ENCODE assay signal across 2 cellular contexts in the genomic region with DNA sequence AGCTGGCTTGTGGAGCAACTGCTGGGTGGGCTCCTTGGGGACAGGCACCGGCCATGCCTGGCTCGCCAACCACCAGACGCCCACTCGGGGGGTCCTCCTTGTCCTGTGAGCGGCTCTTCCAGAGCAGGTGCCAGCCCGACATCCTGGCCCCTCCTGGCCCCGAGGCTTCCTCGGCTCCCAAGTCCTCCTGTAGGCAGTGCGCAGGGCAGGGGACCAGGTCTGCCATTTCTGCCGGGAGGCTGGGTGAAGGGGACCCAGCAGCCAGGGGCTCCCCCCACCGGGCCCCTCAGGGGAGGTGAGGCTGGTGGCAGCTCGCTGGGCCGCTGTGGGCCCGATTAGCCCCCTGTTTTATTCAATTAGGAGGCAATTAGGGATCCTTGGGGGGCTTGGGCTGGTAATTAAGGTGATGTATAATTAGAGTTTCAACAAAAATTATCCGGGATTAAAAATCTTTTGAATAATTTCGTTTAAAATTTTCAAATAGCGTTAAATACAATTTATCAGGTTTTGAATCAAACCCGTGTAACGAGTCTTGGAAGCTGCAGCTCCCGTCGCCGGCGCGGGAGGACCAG.
TF ChIP-seq lines count a peak whose summit lies in the region.

No MANE protein-coding gene starts in this region.

TF ChIP-seq in H1, 55 proteins besides CTCF, POLR2A, EP300 and RAD21 (continues in another document):
- TF ChIP-seq TCF12 (IDR thresholded peaks at IDR 0.05; ENCODE audit: low read depth, low read length) (no peak), GTF2F1 (IDR thresholded peaks at IDR 0.05; ENCODE audit: borderline replicate concordance, low read depth, low read length) (no peak), BCL11A (IDR thresholded peaks at IDR 0.05; ENCODE audit: low read depth in 2 of 2, low read length in 2 of 2) (no peak), HDAC2 (IDR thresholded peaks at IDR 0.05; ENCODE audit: borderline replicate concordance in 1 of 2, low read depth in 2 of 2, low read length in 2 of 2) (no peak), CBX5 (IDR thresholded peaks at IDR 0.05; ENCODE audit: low read depth, low read length) (no peak), KDM1A (IDR thresholded peaks at IDR 0.05; ENCODE audit: borderline replicate concordance, low read length) (no peak), SRF (IDR thresholded peaks at IDR 0.05; ENCODE audit: low read depth, low read length) (no peak), EZH2 (IDR thresholded peaks at IDR 0.05; ENCODE audit: low read depth, low read length, severe bottlenecking) (peak; percentile 78), JUND (IDR thresholded peaks at IDR 0.05; ENCODE audit: low read length) (no peak), RNF2 (IDR thresholded peaks at IDR 0.05; ENCODE audit: borderline replicate concordance, low read depth, low read length, missing control alignments, poor library complexity, severe bottlenecking) (peak; percentile 80), SUZ12 (IDR thresholded peaks at IDR 0.05; ENCODE audit: low read length) (peak; percentile 79; the same call in 1 of the 2 replicates), SIN3A (conservative IDR thresholded peaks at IDR 0.05 in 1 of 2, IDR thresholded peaks at IDR 0.05 in 1 of 2; ENCODE audit: low read depth in 1 of 2, low read length in 2 of 2) (no peak), CBX8 (IDR thresholded peaks at IDR 0.05; ENCODE audit: borderline replicate concordance, low read depth, low read length) (peak; percentile 68; the same call in 1 of the 2 replicates), TAF7 (optimal IDR thresholded peaks at IDR 0.05; ENCODE audit: borderline replicate concordance, low read depth, low read length) (no peak), POLR2AphosphoS5 (IDR thresholded peaks at IDR 0.05; ENCODE audit: low read depth, low read length) (no peak), NRF1 (IDR thresholded peaks at IDR 0.05; ENCODE audit: low read depth, low read length) (no peak), TEAD4 (IDR thresholded peaks at IDR 0.05; ENCODE audit: low read depth, low read length) (no peak), ZNF274 (IDR thresholded peaks at IDR 0.05; ENCODE audit: borderline replicate concordance, extremely low read depth, low read length) (no peak)
- TF ChIP-seq, protein P1, sequence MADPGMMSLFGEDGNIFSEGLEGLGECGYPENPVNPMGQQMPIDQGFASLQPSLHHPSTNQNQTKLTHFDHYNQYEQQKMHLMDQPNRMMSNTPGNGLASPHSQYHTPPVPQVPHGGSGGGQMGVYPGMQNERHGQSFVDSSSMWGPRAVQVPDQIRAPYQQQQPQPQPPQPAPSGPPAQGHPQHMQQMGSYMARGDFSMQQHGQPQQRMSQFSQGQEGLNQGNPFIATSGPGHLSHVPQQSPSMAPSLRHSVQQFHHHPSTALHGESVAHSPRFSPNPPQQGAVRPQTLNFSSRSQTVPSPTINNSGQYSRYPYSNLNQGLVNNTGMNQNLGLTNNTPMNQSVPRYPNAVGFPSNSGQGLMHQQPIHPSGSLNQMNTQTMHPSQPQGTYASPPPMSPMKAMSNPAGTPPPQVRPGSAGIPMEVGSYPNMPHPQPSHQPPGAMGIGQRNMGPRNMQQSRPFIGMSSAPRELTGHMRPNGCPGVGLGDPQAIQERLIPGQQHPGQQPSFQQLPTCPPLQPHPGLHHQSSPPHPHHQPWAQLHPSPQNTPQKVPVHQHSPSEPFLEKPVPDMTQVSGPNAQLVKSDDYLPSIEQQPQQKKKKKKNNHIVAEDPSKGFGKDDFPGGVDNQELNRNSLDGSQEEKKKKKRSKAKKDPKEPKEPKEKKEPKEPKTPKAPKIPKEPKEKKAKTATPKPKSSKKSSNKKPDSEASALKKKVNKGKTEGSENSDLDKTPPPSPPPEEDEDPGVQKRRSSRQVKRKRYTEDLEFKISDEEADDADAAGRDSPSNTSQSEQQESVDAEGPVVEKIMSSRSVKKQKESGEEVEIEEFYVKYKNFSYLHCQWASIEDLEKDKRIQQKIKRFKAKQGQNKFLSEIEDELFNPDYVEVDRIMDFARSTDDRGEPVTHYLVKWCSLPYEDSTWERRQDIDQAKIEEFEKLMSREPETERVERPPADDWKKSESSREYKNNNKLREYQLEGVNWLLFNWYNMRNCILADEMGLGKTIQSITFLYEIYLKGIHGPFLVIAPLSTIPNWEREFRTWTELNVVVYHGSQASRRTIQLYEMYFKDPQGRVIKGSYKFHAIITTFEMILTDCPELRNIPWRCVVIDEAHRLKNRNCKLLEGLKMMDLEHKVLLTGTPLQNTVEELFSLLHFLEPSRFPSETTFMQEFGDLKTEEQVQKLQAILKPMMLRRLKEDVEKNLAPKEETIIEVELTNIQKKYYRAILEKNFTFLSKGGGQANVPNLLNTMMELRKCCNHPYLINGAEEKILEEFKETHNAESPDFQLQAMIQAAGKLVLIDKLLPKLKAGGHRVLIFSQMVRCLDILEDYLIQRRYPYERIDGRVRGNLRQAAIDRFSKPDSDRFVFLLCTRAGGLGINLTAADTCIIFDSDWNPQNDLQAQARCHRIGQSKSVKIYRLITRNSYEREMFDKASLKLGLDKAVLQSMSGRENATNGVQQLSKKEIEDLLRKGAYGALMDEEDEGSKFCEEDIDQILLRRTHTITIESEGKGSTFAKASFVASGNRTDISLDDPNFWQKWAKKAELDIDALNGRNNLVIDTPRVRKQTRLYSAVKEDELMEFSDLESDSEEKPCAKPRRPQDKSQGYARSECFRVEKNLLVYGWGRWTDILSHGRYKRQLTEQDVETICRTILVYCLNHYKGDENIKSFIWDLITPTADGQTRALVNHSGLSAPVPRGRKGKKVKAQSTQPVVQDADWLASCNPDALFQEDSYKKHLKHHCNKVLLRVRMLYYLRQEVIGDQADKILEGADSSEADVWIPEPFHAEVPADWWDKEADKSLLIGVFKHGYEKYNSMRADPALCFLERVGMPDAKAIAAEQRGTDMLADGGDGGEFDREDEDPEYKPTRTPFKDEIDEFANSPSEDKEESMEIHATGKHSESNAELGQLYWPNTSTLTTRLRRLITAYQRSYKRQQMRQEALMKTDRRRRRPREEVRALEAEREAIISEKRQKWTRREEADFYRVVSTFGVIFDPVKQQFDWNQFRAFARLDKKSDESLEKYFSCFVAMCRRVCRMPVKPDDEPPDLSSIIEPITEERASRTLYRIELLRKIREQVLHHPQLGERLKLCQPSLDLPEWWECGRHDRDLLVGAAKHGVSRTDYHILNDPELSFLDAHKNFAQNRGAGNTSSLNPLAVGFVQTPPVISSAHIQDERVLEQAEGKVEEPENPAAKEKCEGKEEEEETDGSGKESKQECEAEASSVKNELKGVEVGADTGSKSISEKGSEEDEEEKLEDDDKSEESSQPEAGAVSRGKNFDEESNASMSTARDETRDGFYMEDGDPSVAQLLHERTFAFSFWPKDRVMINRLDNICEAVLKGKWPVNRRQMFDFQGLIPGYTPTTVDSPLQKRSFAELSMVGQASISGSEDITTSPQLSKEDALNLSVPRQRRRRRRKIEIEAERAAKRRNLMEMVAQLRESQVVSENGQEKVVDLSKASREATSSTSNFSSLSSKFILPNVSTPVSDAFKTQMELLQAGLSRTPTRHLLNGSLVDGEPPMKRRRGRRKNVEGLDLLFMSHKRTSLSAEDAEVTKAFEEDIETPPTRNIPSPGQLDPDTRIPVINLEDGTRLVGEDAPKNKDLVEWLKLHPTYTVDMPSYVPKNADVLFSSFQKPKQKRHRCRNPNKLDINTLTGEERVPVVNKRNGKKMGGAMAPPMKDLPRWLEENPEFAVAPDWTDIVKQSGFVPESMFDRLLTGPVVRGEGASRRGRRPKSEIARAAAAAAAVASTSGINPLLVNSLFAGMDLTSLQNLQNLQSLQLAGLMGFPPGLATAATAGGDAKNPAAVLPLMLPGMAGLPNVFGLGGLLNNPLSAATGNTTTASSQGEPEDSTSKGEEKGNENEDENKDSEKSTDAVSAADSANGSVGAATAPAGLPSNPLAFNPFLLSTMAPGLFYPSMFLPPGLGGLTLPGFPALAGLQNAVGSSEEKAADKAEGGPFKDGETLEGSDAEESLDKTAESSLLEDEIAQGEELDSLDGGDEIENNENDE (IDR thresholded peaks at IDR 0.05; ENCODE audit: insufficient replicate concordance, low read length) = no peak

TF ChIP-seq in neural cell, 6 proteins besides CTCF, POLR2A, EP300 and RAD21:
- no peak for TF ChIP-seq TAF1 (IDR thresholded peaks at IDR 0.05; ENCODE audit: low read depth)
- TF ChIP-seq POLR2AphosphoS5 (IDR thresholded peaks at IDR 0.05) = no peak
- TF ChIP-seq MXI1 (conservative IDR thresholded peaks at IDR 0.05; ENCODE audit: poor library complexity, severe bottlenecking) = no peak
- TF ChIP-seq EZH2 (IDR thresholded peaks at IDR 0.05; ENCODE audit: borderline replicate concordance, insufficient read depth, low read length, poor library complexity, severe bottlenecking) = no peak
- TF ChIP-seq, protein P2, sequence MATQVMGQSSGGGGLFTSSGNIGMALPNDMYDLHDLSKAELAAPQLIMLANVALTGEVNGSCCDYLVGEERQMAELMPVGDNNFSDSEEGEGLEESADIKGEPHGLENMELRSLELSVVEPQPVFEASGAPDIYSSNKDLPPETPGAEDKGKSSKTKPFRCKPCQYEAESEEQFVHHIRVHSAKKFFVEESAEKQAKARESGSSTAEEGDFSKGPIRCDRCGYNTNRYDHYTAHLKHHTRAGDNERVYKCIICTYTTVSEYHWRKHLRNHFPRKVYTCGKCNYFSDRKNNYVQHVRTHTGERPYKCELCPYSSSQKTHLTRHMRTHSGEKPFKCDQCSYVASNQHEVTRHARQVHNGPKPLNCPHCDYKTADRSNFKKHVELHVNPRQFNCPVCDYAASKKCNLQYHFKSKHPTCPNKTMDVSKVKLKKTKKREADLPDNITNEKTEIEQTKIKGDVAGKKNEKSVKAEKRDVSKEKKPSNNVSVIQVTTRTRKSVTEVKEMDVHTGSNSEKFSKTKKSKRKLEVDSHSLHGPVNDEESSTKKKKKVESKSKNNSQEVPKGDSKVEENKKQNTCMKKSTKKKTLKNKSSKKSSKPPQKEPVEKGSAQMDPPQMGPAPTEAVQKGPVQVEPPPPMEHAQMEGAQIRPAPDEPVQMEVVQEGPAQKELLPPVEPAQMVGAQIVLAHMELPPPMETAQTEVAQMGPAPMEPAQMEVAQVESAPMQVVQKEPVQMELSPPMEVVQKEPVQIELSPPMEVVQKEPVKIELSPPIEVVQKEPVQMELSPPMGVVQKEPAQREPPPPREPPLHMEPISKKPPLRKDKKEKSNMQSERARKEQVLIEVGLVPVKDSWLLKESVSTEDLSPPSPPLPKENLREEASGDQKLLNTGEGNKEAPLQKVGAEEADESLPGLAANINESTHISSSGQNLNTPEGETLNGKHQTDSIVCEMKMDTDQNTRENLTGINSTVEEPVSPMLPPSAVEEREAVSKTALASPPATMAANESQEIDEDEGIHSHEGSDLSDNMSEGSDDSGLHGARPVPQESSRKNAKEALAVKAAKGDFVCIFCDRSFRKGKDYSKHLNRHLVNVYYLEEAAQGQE (IDR thresholded peaks at IDR 0.05; ENCODE audit: borderline replicate concordance) = no peak
- no peak for TF ChIP-seq SMC3 (conservative IDR thresholded peaks at IDR 0.05; ENCODE audit: poor library complexity)
